Comparison of ENCODE assay signal across 27 cellular contexts in the genomic region with DNA sequence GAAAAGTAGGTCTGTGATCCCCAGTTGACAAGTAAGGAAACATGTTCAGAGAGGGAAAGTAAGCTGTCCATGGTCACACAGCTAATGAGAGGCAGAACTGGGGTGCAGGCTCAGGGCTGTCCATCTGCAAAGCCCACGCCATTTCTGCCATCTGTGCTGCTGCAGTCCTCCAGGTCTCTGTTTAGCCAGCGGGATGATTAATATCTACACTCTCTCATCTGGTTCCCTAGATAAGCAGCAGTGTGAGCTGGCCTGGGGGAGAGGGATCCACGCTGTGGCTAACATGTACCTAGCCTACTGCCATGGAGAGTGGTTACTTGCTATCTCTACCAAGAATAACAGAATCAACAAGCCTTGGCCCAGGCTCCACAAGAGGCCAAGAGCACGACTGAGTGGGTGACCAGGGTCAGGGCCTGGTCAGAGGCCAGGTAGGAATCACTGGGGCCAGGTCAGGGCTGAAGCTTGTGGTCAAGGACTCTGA.
"Had no signal": no experiment of that assay in that cellular context is flagged by ENCODE, and none has a peak within 500 bp of the region (broad histone marks: within the 10 kb centered on the region; RNA-seq: fewer than 3 reads in every experiment).

No MANE protein-coding gene starts in this region.

- H3K27me3 ChIP-seq: adrenal gland, ascending aorta, brain microvascular endothelial cell, esophagus muscularis mucosa, foreskin keratinocyte, heart left ventricle, right atrium auricular region, suprapubic skin, tibial artery, upper lobe of right lung had no signal

- H3K4me1 ChIP-seq: adrenal gland, foreskin keratinocyte, parathyroid adenoma had no signal

- DNase-seq: activated CD4-positive, alpha-beta T cell treated with anti-CD3 and anti-CD28 coated beads for 48 hours; activated CD4-positive, alpha-beta T cell treated with anti-CD3 and anti-CD28 coated beads, Interleukin-2, amount 50 U/mL, for 48 hours; activated CD8-positive, alpha-beta memory T cell treated with anti-CD3 and anti-CD28 coated beads for 24 hours; activated effector memory CD4-positive, alpha-beta T cell treated with Interleukin-2 at 50 U/mL for 16 hours; activated naive CD4-positive, alpha-beta T cell treated with Interleukin-2 at 50 U/mL for 16 hours; activated naive CD8-positive, alpha-beta T cell treated with anti-CD3 and anti-CD28 coated beads for 36 hours; adrenal gland; brain microvascular endothelial cell; endodermal cell; foreskin keratinocyte; heart left ventricle; hypothalamus; immature natural killer cell; kidney; naive B cell; occipital lobe; spleen; stimulated activated naive CD4-positive, alpha-beta T cell; T-helper 17 cell; T1000; upper lobe of right lung had no signal

- ATAC-seq: foreskin keratinocyte, heart left ventricle, T-helper 17 cell, upper lobe of right lung had no signal

- H3K9me3 ChIP-seq: adrenal gland, ascending aorta, esophagus muscularis mucosa, heart left ventricle, right atrium auricular region, spleen, suprapubic skin, tibial artery, upper lobe of right lung had no signal

- H3K36me3 ChIP-seq: adrenal gland, ascending aorta, brain microvascular endothelial cell, esophagus muscularis mucosa, heart left ventricle, right atrium auricular region, spleen, suprapubic skin, tibial artery, upper lobe of right lung had no signal

- H3K4me3 ChIP-seq: adrenal gland, ascending aorta, esophagus muscularis mucosa, heart left ventricle, right atrium auricular region, spleen, suprapubic skin, tibial artery, upper lobe of right lung had no signal
